In the genomic region with DNA sequence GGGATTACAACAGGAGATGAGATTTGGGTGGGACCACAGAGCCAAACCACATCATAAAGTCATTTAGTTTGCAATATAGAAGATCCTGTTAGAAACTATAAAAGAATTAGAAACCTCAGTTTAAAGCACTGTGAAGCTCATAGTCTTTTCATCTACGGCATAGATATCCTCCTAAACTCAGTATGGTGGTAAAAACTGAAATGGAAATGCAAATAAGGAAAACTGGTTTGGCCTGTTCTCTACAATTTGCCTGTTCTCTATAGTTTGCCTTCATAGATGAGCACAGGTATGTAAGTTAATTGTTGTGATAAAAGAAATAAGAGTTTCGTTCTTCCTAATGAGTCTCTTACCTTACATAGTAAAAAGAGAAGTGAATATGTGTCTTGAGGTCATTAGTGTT, we compare ENCODE assay signal across 21 cellular contexts.
"Had no signal": no experiment of that assay in that cellular context is flagged by ENCODE, and none has a peak within 500 bp of the region (broad histone marks: within the 10 kb centered on the region; RNA-seq: fewer than 3 reads in every experiment).

No MANE protein-coding gene starts in this region.

- H3K27ac ChIP-seq: tibial nerve, uterus had no signal

- H3K27me3 ChIP-seq: tibial nerve, uterus had no signal

- H3K9me3 ChIP-seq: tibial nerve, uterus had no signal

- DNase-seq: activated B cell treated with CpG ODN at 0.5 μM for 24 hours; activated CD4-positive, alpha-beta T cell treated with anti-CD3 and anti-CD28 coated beads, Interleukin-2, amount 10 ng/mL, durations not matched to agents 24 days and 14 days; activated CD8-positive, alpha-beta memory T cell treated with anti-CD3 and anti-CD28 coated beads, Interleukin-2, amount 50 U/mL, for 48 hours; activated naive CD4-positive, alpha-beta T cell; activated naive CD8-positive, alpha-beta T cell treated with anti-CD3 and anti-CD28 coated beads, Interleukin-2, amount 10 ng/mL, durations not matched to agents 7 days and 5 days; cortex of kidney; effector CD4-positive, alpha-beta T cell; foreskin fibroblast; hippocampal formation; kidney; left ventricle myocardium superior; naive thymus-derived CD8-positive, alpha-beta T cell; right cardiac atrium; stimulated activated CD4-positive, alpha-beta T cell treated with anti-CD3 and anti-CD28 coated beads, Interleukin-4, amount 100 ng/mL, for 4 hours; stimulated activated CD8-positive, alpha-beta memory T cell treated with anti-CD3 and anti-CD28 coated beads, Interleukin-4, amount 100 ng/mL, for 48 hours; stimulated activated naive CD4-positive, alpha-beta T cell treated with Interleukin-2 at 50 U/mL for 16 hours; substantia nigra; uterus had no signal

- FAIRE-seq: kidney, TTC549 had no signal

- H3K4me1 ChIP-seq: tibial nerve, uterus had no signal

- H3K4me3 ChIP-seq: smooth muscle cell, tibial nerve, uterus had no signal

- ATAC-seq: left ventricle myocardium superior; naive thymus-derived CD8-positive, alpha-beta T cell; right cardiac atrium had no signal

- H3K36me3 ChIP-seq: tibial nerve, uterus had no signal
